ENCODE assay signal across 12 cellular contexts in the genomic region with DNA sequence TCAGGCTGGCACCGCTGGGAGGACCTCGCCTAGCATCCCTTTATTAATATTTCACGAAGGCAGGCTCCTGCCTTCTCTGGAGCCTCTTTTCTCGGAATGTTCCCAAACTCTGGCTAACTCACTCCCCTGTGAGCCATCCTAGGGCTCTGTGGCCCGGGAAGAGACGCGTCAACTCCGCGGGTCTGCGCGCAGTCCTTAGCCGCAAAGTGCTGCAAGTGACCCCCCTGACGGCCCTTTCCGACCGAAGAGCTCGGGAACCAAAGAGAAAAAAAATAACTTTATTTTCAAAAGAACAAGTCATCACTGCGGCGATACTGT. TPM values are rescaled to one million over a fixed set of nuclear protein-coding genes. Genes with fewer than 3 reads are reported as not detected.
A peak's percentile ranks its signal among the peaks of the same experiment; 100 is the strongest.
DNase-seq lines count a peak whose midpoint lies in the region; ATAC-seq, FAIRE-seq and TF ChIP-seq lines count a peak whose summit lies in the region.
"Had no signal": no experiment of that assay in that cellular context is flagged by ENCODE, and none has a peak within 500 bp of the region (broad histone marks: within the 10 kb centered on the region; RNA-seq: fewer than 3 reads in every experiment).

No MANE protein-coding gene starts in this region.

- H3K4me2 ChIP-seq in H1 (ENCODE audit: insufficient read depth in 1 of 2, low read depth in 2 of 2, low read length in 2 of 2), result peak overlapping the region; percentile 83 to 98

- H3K27me3 ChIP-seq in heart right ventricle (peaks cover 21 to 100% (median 97%) of the 10 kb centered on the region in 7 donors), H1 (replicated peaks in 1 of 4; ENCODE audit: control insufficient read depth in 3 of 4, extremely low read depth in 1 of 4, insufficient read depth in 3 of 4, low read length in 3 of 4) (peaks cover 12 to 61% (median 50%) of the 10 kb centered on the region in 4 experiments; a peak in 6 of 7 replicates)

- H3K36me3 ChIP-seq in heart right ventricle (no peaks in the 10 kb centered on the region), H1 (ENCODE audit: control insufficient read depth in 2 of 4, insufficient read depth in 4 of 4, low read length in 3 of 4) (no peaks in the 10 kb centered on the region), urinary bladder (ENCODE audit: insufficient read depth) (no peaks in the 10 kb centered on the region)
- H3K36me3 ChIP-seq: BLaER1 treated with 17β-estradiol and CSF1 and Interleukin-3, amounts not matched to agents 10 nM and 100 nM had no signal

- H3K79me2 ChIP-seq in H1 (ENCODE audit: control insufficient read depth in 1 of 2, insufficient read depth in 2 of 2, low read length in 2 of 2), result no peaks in the 10 kb centered on the region; a peak in 1 of 4 replicates

- CTCF ChIA-PET in H1 (lab: Charles Lee; ENCODE audit: partially characterized antibody), result interaction anchor here (1.1 to 1.4 kb wide), 2 partner anchors 12 to 265 kb away, joined by 3 to 4 read pairs; no protein-coding TSS in a partner anchor

- peaks cover 0 to 2% of the 10 kb centered on the region in 2 experiments for H4K20me1 ChIP-seq in H1 (replicated peaks in 1 of 2; ENCODE audit: control insufficient read depth in 1 of 2, insufficient read depth in 2 of 2, low read length in 2 of 2)

- H3K14ac ChIP-seq in H1 (ENCODE audit: insufficient read length), result no peak overlapping the region

- H4K91ac ChIP-seq in H1 (replicated peaks; ENCODE audit: insufficient read length, low read length), result no peak overlapping the region

- TF ChIP-seq RAD21 in H1 (IDR thresholded peaks at IDR 0.05 in 1 of 2, conservative IDR thresholded peaks at IDR 0.05 in 1 of 2; ENCODE audit: low read depth in 2 of 2, low read length in 2 of 2), result no peak

- H2AFZ ChIP-seq in H1 (ENCODE audit: low read length), result no peak overlapping the region

- TF ChIP-seq EP300 in H1 (IDR thresholded peaks at IDR 0.05; ENCODE audit: borderline replicate concordance in 1 of 2, low read depth in 2 of 2, low read length in 2 of 2), result no peak

- H3K36me3 Mint-ChIP-seq in naive B cell, result no peaks in the 10 kb centered on the region

- peak overlapping the region; percentile 60 to 97 (median 80) for H3K4me3 Mint-ChIP-seq in naive B cell

- H3K4me3 ChIP-seq in heart right ventricle, result peak overlapping the region; percentile 23 to 64 (median 56)
- peak overlapping the region; percentile 49 to 88 (median 74) for H3K4me3 ChIP-seq in H1 (ENCODE audit: extremely low read depth in 1 of 4, insufficient read depth in 2 of 4, low read depth in 3 of 4, low read length in 4 of 4)
- peak overlapping the region; percentile 32 for H3K4me3 ChIP-seq in urinary bladder (ENCODE audit: low read depth, low read length)

- no peak overlapping the region for H2BK120ac ChIP-seq in H1 (replicated peaks; ENCODE audit: low read depth, low read length)

- no peak overlapping the region for H3K56ac ChIP-seq in H1 (replicated peaks; ENCODE audit: insufficient read length, low read depth, low read length)

- no peak overlapping the region for H2BK5ac ChIP-seq in H1 (ENCODE audit: low read depth, low read length)

- no peak for FAIRE-seq in H1 (lab: Jason Lieb, UNC)

- no peak overlapping the region for H3K18ac ChIP-seq in H1 (ENCODE audit: extremely low read depth, low read length)

- ATAC-seq in heart right ventricle (no peak), Right ventricle myocardium inferior (no peak), naive B cell (ENCODE audit: low read depth in 2 of 2) (no peak), sciatic nerve (no peak), GM21526 (IDR thresholded peaks at IDR 0.05; ENCODE audit: low FRiP score, unreplicated experiment) (no peak), HG02884 (IDR thresholded peaks at IDR 0.05; ENCODE audit: unreplicated experiment) (no peak)

- H3K27ac Mint-ChIP-seq in naive B cell, result peak overlapping the region in 1 of 6 donors; percentile 50

- H2BK15ac ChIP-seq in H1 (ENCODE audit: low read length), result no peak overlapping the region

- H3K23me2 ChIP-seq in H1 (ENCODE audit: low read depth, low read length), result peaks cover 34% of the 10 kb centered on the region

- WGBS in heart right ventricle, 2 donors, result 3 to 4% methylated on average over 18 of the region's 18 CpGs
- WGBS in H1 (ENCODE audit: extremely low coverage in 1 of 2, insufficient coverage in 1 of 2, insufficient read length in 1 of 2, insufficient replicate concordance in 2 of 2, low coverage in 1 of 2, low lambda C conversion rate in 2 of 2, missing lambda C conversion rate in 1 of 2), 2 experiments, result 3% methylated on average over 18 of the region's 18 CpGs; no CpG with 5 or more reads in 1 of the 2 experiments
- 5% methylated on average over 18 of the region's 18 CpGs for WGBS in urinary bladder

- peaks cover 0 to 56% (median 46%) of the 10 kb centered on the region in 9 donors for H3K4me1 ChIP-seq in heart right ventricle
- peaks cover 0 to 11% (median 9%) of the 10 kb centered on the region in 4 experiments; a peak in 5 of 7 replicates for H3K4me1 ChIP-seq in H1 (replicated peaks in 1 of 4; ENCODE audit: control insufficient read depth in 3 of 4, insufficient read depth in 4 of 4, low read length in 3 of 4)
- no peaks in the 10 kb centered on the region for H3K4me1 ChIP-seq in urinary bladder (ENCODE audit: insufficient read depth)

- H3K9ac ChIP-seq in H1 (replicated peaks in 1 of 4; ENCODE audit: extremely low read depth in 1 of 4, low read depth in 3 of 4, low read length in 3 of 4), result no peak overlapping the region
- H3K9ac ChIP-seq: BLaER1 treated with 17β-estradiol and CSF1 and Interleukin-3, amounts not matched to agents 10 nM and 100 nM had no signal

- H4K5ac ChIP-seq in H1 (ENCODE audit: insufficient read length, low read depth, low read length), result no peak overlapping the region

- DNase-seq in heart right ventricle, result no peak
- DNase-seq in Right ventricle myocardium inferior (ENCODE audit: missing footprints), result no peak
- peak in 1 of 2 experiments; percentile 59 for DNase-seq in H1 (ENCODE audit: low read depth in 1 of 2, low spot score in 2 of 2)
- DNase-seq in naive B cell, result no peak
- DNase-seq in sciatic nerve (ENCODE audit: low spot score), result no peak
- DNase-seq: activated effector memory CD4-positive, alpha-beta T cell treated with anti-CD3 and anti-CD28 coated beads, Interleukin-2, amount 50 U/mL, for 16 hours; NCI-H446 treated with DMSO at 0.1 percent for 48 hours had no signal

- no peak overlapping the region for H3K23ac ChIP-seq in H1 (ENCODE audit: insufficient read length)

- H2AK5ac ChIP-seq in H1 (ENCODE audit: low read depth, low read length), result no peak overlapping the region

- H3K4me1 Mint-ChIP-seq in naive B cell, result peaks cover 26 to 59% (median 42%) of the 10 kb centered on the region in 3 donors

- peaks cover 10 to 80% (median 68%) of the 10 kb centered on the region in 3 donors for H3K27me3 Mint-ChIP-seq in naive B cell

- H3K9me3 ChIP-seq in heart right ventricle (no peaks in the 10 kb centered on the region), H1 (ENCODE audit: insufficient read depth in 2 of 2, low read depth in 1 of 2, low read length in 1 of 2) (no peaks in the 10 kb centered on the region)

- intact Hi-C loops in heart right ventricle (cut with DNase I) (no loop called here), Right ventricle myocardium inferior (cut with DNase I) (no loop called here), sciatic nerve (cut with DNase I) (no loop called here)

- peaks cover 0 to 4% (median 0%) of the 10 kb centered on the region in 7 donors for H3K9me3 Mint-ChIP-seq in naive B cell

- H2BK12ac ChIP-seq in H1 (ENCODE audit: low read depth, low read length), result no peak overlapping the region

- no peak for TF ChIP-seq CTCF in heart right ventricle (IDR thresholded peaks at IDR 0.05)
- TF ChIP-seq CTCF in H1 (IDR thresholded peaks at IDR 0.05; ENCODE audit: control extremely low read depth in 1 of 3, insufficient read depth in 1 of 3, low read depth in 1 of 3, low read length in 3 of 3), result no peak

- POLR2A ChIA-PET in H1 (lab: Charles Lee; ENCODE audit: partially characterized antibody), result no interaction called here

- TF ChIP-seq POLR2A in H1 (IDR thresholded peaks at IDR 0.05; ENCODE audit: control extremely low read depth in 1 of 2, low read depth in 2 of 2, low read length in 2 of 2), result no peak

- no peak overlapping the region for H3K4ac ChIP-seq in H1 (replicated peaks; ENCODE audit: insufficient read length, low read depth, low read length)

- H3K27ac ChIP-seq in heart right ventricle (peak overlapping the region in 7 of 10 donors; percentile 17 to 80 (median 72)), H1 (ENCODE audit: low read depth, low read length) (no peak overlapping the region), urinary bladder (ENCODE audit: low read depth) (no peak overlapping the region)
- H3K27ac ChIP-seq: BLaER1 treated with 17β-estradiol and CSF1 and Interleukin-3, amounts not matched to agents 10 nM and 100 nM had no signal

- no peak overlapping the region for H2BK20ac ChIP-seq in H1 (ENCODE audit: low read length)

- no peak overlapping the region for H4K8ac ChIP-seq in H1 (ENCODE audit: extremely low read depth, insufficient read depth, low read length)

- no peaks in the 10 kb centered on the region; the same call in 1 of the 2 replicates for H3K79me1 ChIP-seq in H1 (ENCODE audit: low read depth, low read length)

RNA-seq across cellular contexts. Expression of a gene that starts 14.6 kb away (rescaled TPM):
- 1 to 10 TPM in 8 of 10 donors, under 1 TPM in 2; 0.70 to 1.9 (median 1.3) TPM for total RNA-seq in heart right ventricle
- polyA plus RNA-seq in heart right ventricle, result 1 to 10 TPM in 1 of 2 donors, under 1 TPM in 1; 0.52 to 1.1 TPM
- 1.6 TPM for total RNA-seq in Right ventricle myocardium inferior
- total RNA-seq in H1 (2021; fragmentation: NEBNext Ultra II Directional; extraction: Animal tissue kit (Norgen Biotek cat#: 25700)), result 11.6 and 11.7 TPM in 2 replicates
- 1.7 and 2.1 TPM in 2 replicates for polyA plus RNA-seq in H1 (2011; rRNA removed)
- 2.4 TPM for polyA plus RNA-seq in H1 (2011; cell fraction: cytosol; rRNA removed)
- polyA plus RNA-seq in H1 (2011; cell fraction: nucleus; rRNA removed), result 4.2 TPM
- polyA plus RNA-seq in H1 (2012, experiment 1 of 2), result 1.9 to 4.9 TPM (median 2.8 TPM) in 4 replicates
- polyA plus RNA-seq in H1 (2012, experiment 2 of 2), result 0.30 TPM
- polyA plus RNA-seq in H1 (2013, experiment 1 of 2), result 8.1 TPM
- polyA plus RNA-seq in H1 (2013, experiment 2 of 2), result 8.4 TPM
- polyA minus RNA-seq in H1 (2011; rRNA and poly(A)+ RNA removed), result 6.8 and 9.6 TPM in 2 replicates
- 3.2 TPM for polyA minus RNA-seq in H1 (2011; cell fraction: cytosol; rRNA and poly(A)+ RNA removed)
- 18.6 TPM for polyA minus RNA-seq in H1 (2011; cell fraction: nucleus; rRNA and poly(A)+ RNA removed)
- polyA plus RNA-seq in naive B cell (ENCODE audit: low read depth in 6 of 6), result not detected
- 9.0 TPM for total RNA-seq in urinary bladder
- polyA plus RNA-seq in urinary bladder, result 1.6 TPM
- total RNA-seq in sciatic nerve, result 6.9 TPM
- total RNA-seq: osteoblast had no signal

Comparison
In these comparisons a context has a peak if more than half of its experiments do, and no peak if none do; other contexts are left out.
1. H3K27ac ChIP-seq: peak in heart right ventricle (7 of 10); none in H1 (single experiment) and urinary bladder (single experiment).
2. Peak in every context shown above with its lines, with median percentiles within 50 percentile points of each other: H3K4me3 ChIP-seq.